19 cellular contexts compared by ENCODE assay signal in genomic region chr14:38171197-38171596, GRCh38. TPM values are rescaled to one million over a fixed set of nuclear protein-coding genes. Genes with fewer than 3 reads are reported as not detected.
A peak's percentile ranks its signal among the peaks of the same experiment; 100 is the strongest.
DNase-seq lines count a peak whose midpoint lies in the region; ATAC-seq, FAIRE-seq and TF ChIP-seq lines count a peak whose summit lies in the region.
"Had no signal": no experiment of that assay in that cellular context is flagged by ENCODE, and none has a peak within 500 bp of the region (broad histone marks: within the 10 kb centered on the region; RNA-seq: fewer than 3 reads in every experiment).

No MANE protein-coding gene starts in this region.

- intact Hi-C loops in left lung (cut with DNase I) = no loop called here
- intact Hi-C loops in left ventricle myocardium inferior (cut with micrococcal nuclease) = no loop called here

- H3K27me3 Mint-ChIP-seq in activated T-cell treated with anti-CD3 and anti-CD28 coated beads, Interleukin-2, amount 50 U/mL, for 24 hours = no peaks in the 10 kb centered on the region
- H3K27me3 Mint-ChIP-seq: activated naive CD8-positive, alpha-beta T cell treated with anti-CD3 and anti-CD28 coated beads, Interleukin-2, amount 50 U/mL, for 24 hours; naive B cell; T-helper 17 cell had no signal

- no peak overlapping the region for H3K27ac Mint-ChIP-seq in activated T-cell treated with anti-CD3 and anti-CD28 coated beads, Interleukin-2, amount 50 U/mL, for 24 hours
- H3K27ac Mint-ChIP-seq: activated naive CD8-positive, alpha-beta T cell treated with anti-CD3 and anti-CD28 coated beads, Interleukin-2, amount 50 U/mL, for 24 hours; naive B cell; T-helper 17 cell had no signal

- H3K36me3 ChIP-seq in left lung = no peaks in the 10 kb centered on the region
- H3K36me3 ChIP-seq in left ventricle myocardium inferior = no peaks in the 10 kb centered on the region
- H3K36me3 ChIP-seq: BLaER1 had no signal

- H3K9me3 Mint-ChIP-seq in activated T-cell treated with anti-CD3 and anti-CD28 coated beads, Interleukin-2, amount 50 U/mL, for 24 hours = no peaks in the 10 kb centered on the region

- H3K27ac ChIP-seq in left lung = no peak overlapping the region
- H3K27ac ChIP-seq in left ventricle myocardium inferior (replicated peaks) = no peak overlapping the region
- H3K27ac ChIP-seq: BLaER1, epithelial cell of prostate had no signal

- H3K36me3 Mint-ChIP-seq in activated T-cell treated with anti-CD3 and anti-CD28 coated beads, Interleukin-2, amount 50 U/mL, for 24 hours (ENCODE audit: low read depth) = no peaks in the 10 kb centered on the region
- H3K36me3 Mint-ChIP-seq: naive B cell had no signal

- DNase-seq in DMS79 (lab: John Stamatoyannopoulos, UW) (peak; percentile 99), RCC 7860 (ENCODE audit: low spot score) (peak; percentile 77), left lung (peak in 1 of 2 donors; percentile 37), HuH-7.5 (ENCODE audit: low spot score) (no peak), HuH-7 (ENCODE audit: low spot score) (no peak), left ventricle myocardium inferior (no peak)
- DNase-seq in activated T-cell treated with anti-CD3 and anti-CD28 coated beads, Interleukin-2, amount 50 U/mL, for 24 hours = no peak
- DNase-seq: activated CD4-positive, alpha-beta T cell treated with anti-CD3 and anti-CD28 coated beads for 1 hour; activated naive CD8-positive, alpha-beta T cell treated with anti-CD3 and anti-CD28 coated beads, Interleukin-2, amount 50 U/mL, for 24 hours; activated T-cell treated with anti-CD3 and anti-CD28 coated beads for 4 hours; naive B cell; NCI-H1092 treated with DMSO at 0.1 percent for 48 hours; NCI-H748 treated with DMSO at 0.1 percent for 48 hours; T-helper 17 cell had no signal

- peak; percentile 83 for ATAC-seq in left lung
- ATAC-seq: activated naive CD8-positive, alpha-beta T cell treated with anti-CD3 and anti-CD28 coated beads, Interleukin-2, amount 50 U/mL, for 24 hours; Right ventricle myocardium inferior; T-helper 17 cell had no signal

- TF ChIP-seq EP300 in Ishikawa (IDR thresholded peaks at IDR 0.05; ENCODE audit: borderline replicate concordance) = no peak

- no peak for TF ChIP-seq RAD21 in Ishikawa (IDR thresholded peaks at IDR 0.05; ENCODE audit: low read depth)

- H3K4me3 Mint-ChIP-seq in activated T-cell treated with anti-CD3 and anti-CD28 coated beads, Interleukin-2, amount 50 U/mL, for 24 hours = no peak overlapping the region
- H3K4me3 Mint-ChIP-seq: activated naive CD8-positive, alpha-beta T cell treated with anti-CD3 and anti-CD28 coated beads, Interleukin-2, amount 50 U/mL, for 24 hours; naive B cell; T-helper 17 cell had no signal

- no peak overlapping the region for H3K4me3 ChIP-seq in left lung
- H3K4me3 ChIP-seq in left ventricle myocardium inferior = no peak overlapping the region
- H3K4me3 ChIP-seq: BLaER1 had no signal

- H3K4me1 ChIP-seq in left lung = peaks cover 0 to 3% of the 10 kb centered on the region in 2 donors
- no peaks in the 10 kb centered on the region for H3K4me1 ChIP-seq in left ventricle myocardium inferior
- H3K4me1 ChIP-seq: BLaER1 had no signal

- TF ChIP-seq CTCF in left lung (IDR thresholded peaks at IDR 0.05) (no peak), left ventricle myocardium inferior (IDR thresholded peaks at IDR 0.05; ENCODE audit: borderline replicate concordance) (no peak)

- H3K4me1 Mint-ChIP-seq in activated T-cell treated with anti-CD3 and anti-CD28 coated beads, Interleukin-2, amount 50 U/mL, for 24 hours (ENCODE audit: low read depth) = peaks cover 4% of the 10 kb centered on the region
- H3K4me1 Mint-ChIP-seq: activated naive CD8-positive, alpha-beta T cell treated with anti-CD3 and anti-CD28 coated beads, Interleukin-2, amount 50 U/mL, for 24 hours; naive B cell; T-helper 17 cell had no signal

- FAIRE-seq in RCC 7860 (lab: Jason Lieb, UNC) = peak; percentile 94
- FAIRE-seq: colon had no signal

- H3K27me3 ChIP-seq in left lung (no peaks in the 10 kb centered on the region), left ventricle myocardium inferior (ENCODE audit: low read depth) (no peaks in the 10 kb centered on the region)
- H3K27me3 ChIP-seq: BLaER1 had no signal

- H3K9me3 ChIP-seq in left lung = no peaks in the 10 kb centered on the region
- H3K9me3 ChIP-seq in left ventricle myocardium inferior (replicated peaks) = peaks cover 7% of the 10 kb centered on the region
- H3K9me3 ChIP-seq: BLaER1 had no signal

TF ChIP-seq in Ishikawa, 13 proteins besides CTCF, POLR2A, EP300 and RAD21:
- no peak for TF ChIP-seq FOXM1 (IDR thresholded peaks at IDR 0.05; ENCODE audit: borderline replicate concordance, low read depth)
- TF ChIP-seq MAX (IDR thresholded peaks at IDR 0.05) = no peak
- TF ChIP-seq REST (IDR thresholded peaks at IDR 0.05; ENCODE audit: low read depth) = no peak
- peak; percentile 35; the same call in 1 of the 2 replicates for TF ChIP-seq NFIC (IDR thresholded peaks at IDR 0.05)

RNA-seq across cellular contexts. Expression of gene SSTR1, which starts 36.5 kb away (rescaled TPM):
- total RNA-seq in left lung = 1 to 10 TPM; 4.3 to 6.6 TPM
- 0.69 TPM for total RNA-seq in left ventricle myocardium inferior
- total RNA-seq: T-helper 17 cell had no signal

Comparison
In these comparisons a context has a peak if more than half of its experiments do, and no peak if none do; other contexts are left out.
1. DNase-seq: peak in DMS79 (single experiment) and RCC 7860 (single experiment); none in HuH-7.5 (single experiment), HuH-7 (single experiment), activated T-cell treated with anti-CD3 and anti-CD28 coated beads, Interleukin-2, amount 50 U/mL, for 24 hours (single experiment) and left ventricle myocardium inferior (single experiment).